In genomic region chr6:17012421-17013225, GRCh38 we compare ENCODE assay signal across 10 cellular contexts.
A peak's percentile ranks its signal among the peaks of the same experiment; 100 is the strongest.
DNase-seq lines count a peak whose midpoint lies in the region; ATAC-seq, FAIRE-seq and TF ChIP-seq lines count a peak whose summit lies in the region.
"Had no signal": no experiment of that assay in that cellular context is flagged by ENCODE, and none has a peak within 500 bp of the region (broad histone marks: within the 10 kb centered on the region; RNA-seq: fewer than 3 reads in every experiment).

No MANE protein-coding gene starts in this region.

- H3K27me3 Mint-ChIP-seq in activated CD8-positive, alpha-beta T cell treated with anti-CD3 and anti-CD28 coated beads, Interleukin-2, amount 10 ng/mL, durations not matched to agents 7 days and 5 days (ENCODE audit: low read depth), result peaks cover 30% of the 10 kb centered on the region

- H3K4me1 ChIP-seq in lower lobe of right lung, result peaks cover 7% of the 10 kb centered on the region

- POLR2A ChIA-PET in activated CD8-positive, alpha-beta T cell treated with anti-CD3 and anti-CD28 coated beads, Interleukin-2, amount 10 ng/mL, durations not matched to agents 7 days and 5 days (lab: Charles Lee), result no interaction called here

- H3K36me3 Mint-ChIP-seq in activated CD8-positive, alpha-beta T cell treated with anti-CD3 and anti-CD28 coated beads, Interleukin-2, amount 10 ng/mL, durations not matched to agents 7 days and 5 days (ENCODE audit: low read depth), result peaks cover 4% of the 10 kb centered on the region

- TF ChIP-seq CTCF in epithelial cell of esophagus (IDR thresholded peaks at IDR 0.05; ENCODE audit: insufficient read depth, low read depth, low read length, missing control alignments) (peak; percentile 26), lower lobe of right lung (IDR thresholded peaks at IDR 0.05) (peak; percentile 15)

- H3K4me3 Mint-ChIP-seq in activated CD8-positive, alpha-beta T cell treated with anti-CD3 and anti-CD28 coated beads, Interleukin-2, amount 10 ng/mL, durations not matched to agents 7 days and 5 days, result no peak overlapping the region
- H3K4me3 Mint-ChIP-seq: activated T-cell treated with anti-CD3 and anti-CD28 coated beads, Interleukin-2, amount 50 U/mL, for 72 hours had no signal

- CTCF ChIA-PET in activated CD8-positive, alpha-beta T cell treated with anti-CD3 and anti-CD28 coated beads, Interleukin-2, amount 10 ng/mL, durations not matched to agents 7 days and 5 days (lab: Charles Lee), result no interaction called here

- H3K4me3 ChIP-seq in epithelial cell of esophagus (ENCODE audit: low read length), result no peak overlapping the region
- no peak overlapping the region for H3K4me3 ChIP-seq in lower lobe of right lung
- H3K4me3 ChIP-seq: tibial nerve had no signal

- peaks cover 11% of the 10 kb centered on the region for H3K4me1 Mint-ChIP-seq in activated CD8-positive, alpha-beta T cell treated with anti-CD3 and anti-CD28 coated beads, Interleukin-2, amount 10 ng/mL, durations not matched to agents 7 days and 5 days (ENCODE audit: low read depth)

- H3K27ac Mint-ChIP-seq in activated CD8-positive, alpha-beta T cell treated with anti-CD3 and anti-CD28 coated beads, Interleukin-2, amount 10 ng/mL, durations not matched to agents 7 days and 5 days, result no peak overlapping the region
- H3K27ac Mint-ChIP-seq: activated T-cell treated with anti-CD3 and anti-CD28 coated beads, Interleukin-2, amount 50 U/mL, for 72 hours had no signal

- intact Hi-C loops in Right ventricle myocardium superior (cut with DNase I), result loop anchor here (10.0 kb wide), 1 partner anchor 72 kb away; no protein-coding TSS in a partner anchor
- intact Hi-C loops in Right ventricle myocardium inferior (cut with DNase I), result no loop called here
- intact Hi-C loops in lower lobe of right lung (cut with DNase I), result no loop called here

- H3K9me3 Mint-ChIP-seq in activated CD8-positive, alpha-beta T cell treated with anti-CD3 and anti-CD28 coated beads, Interleukin-2, amount 10 ng/mL, durations not matched to agents 7 days and 5 days (ENCODE audit: insufficient read depth), result peaks cover 2% of the 10 kb centered on the region

- H3K27me3 ChIP-seq in lower lobe of right lung (ENCODE audit: low read depth), result no peaks in the 10 kb centered on the region

- no peaks in the 10 kb centered on the region for H3K9me3 ChIP-seq in lower lobe of right lung

- ATAC-seq in Right ventricle myocardium superior (ENCODE audit: poor library complexity) (peak; percentile 36), Right ventricle myocardium inferior (no peak), lower lobe of right lung (peak in 1 of 2 donors; percentile 47)
- no peak for ATAC-seq in activated CD8-positive, alpha-beta T cell treated with anti-CD3 and anti-CD28 coated beads, Interleukin-2, amount 10 ng/mL, durations not matched to agents 7 days and 5 days
- ATAC-seq: activated T-cell treated with anti-CD3 and anti-CD28 coated beads, Interleukin-2, amount 50 U/mL, for 72 hours had no signal

- H3K27ac ChIP-seq in lower lobe of right lung, result peak overlapping the region; percentile 48
- H3K27ac ChIP-seq: tibial nerve had no signal

- DNase-seq in Right ventricle myocardium superior (peak; percentile 37), Right ventricle myocardium inferior (ENCODE audit: missing footprints) (no peak), epithelial cell of esophagus (ENCODE audit: low read depth) (peak; percentile 23), lower lobe of right lung (no peak), ureter (ENCODE audit: low spot score) (peak; percentile 62), urothelium cell line (ENCODE audit: low spot score) (no peak), NCI-H2171 treated with DMSO at 0.1 percent for 48 hours (lab: John Stamatoyannopoulos, UW) (no peak)
- no peak for DNase-seq in activated CD8-positive, alpha-beta T cell treated with anti-CD3 and anti-CD28 coated beads, Interleukin-2, amount 10 ng/mL, durations not matched to agents 7 days and 5 days
- DNase-seq: activated T-cell treated with anti-CD3 and anti-CD28 coated beads, Interleukin-2, amount 50 U/mL, for 72 hours had no signal

- no peak for FAIRE-seq in urothelium cell line (lab: Jason Lieb, UNC)

- no peaks in the 10 kb centered on the region for H3K36me3 ChIP-seq in lower lobe of right lung
- H3K36me3 ChIP-seq: tibial nerve had no signal

Comparison
In these comparisons a context has a peak if more than half of its experiments do, and no peak if none do; other contexts are left out.
1. DNase-seq: peak in Right ventricle myocardium superior (single experiment), epithelial cell of esophagus (single experiment) and ureter (single experiment); none in Right ventricle myocardium inferior (single experiment), lower lobe of right lung (single experiment), urothelium cell line (single experiment), NCI-H2171 treated with DMSO at 0.1 percent for 48 hours (single experiment) and activated CD8-positive, alpha-beta T cell treated with anti-CD3 and anti-CD28 coated beads, Interleukin-2, amount 10 ng/mL, durations not matched to agents 7 days and 5 days (single experiment).